In the genomic region with DNA sequence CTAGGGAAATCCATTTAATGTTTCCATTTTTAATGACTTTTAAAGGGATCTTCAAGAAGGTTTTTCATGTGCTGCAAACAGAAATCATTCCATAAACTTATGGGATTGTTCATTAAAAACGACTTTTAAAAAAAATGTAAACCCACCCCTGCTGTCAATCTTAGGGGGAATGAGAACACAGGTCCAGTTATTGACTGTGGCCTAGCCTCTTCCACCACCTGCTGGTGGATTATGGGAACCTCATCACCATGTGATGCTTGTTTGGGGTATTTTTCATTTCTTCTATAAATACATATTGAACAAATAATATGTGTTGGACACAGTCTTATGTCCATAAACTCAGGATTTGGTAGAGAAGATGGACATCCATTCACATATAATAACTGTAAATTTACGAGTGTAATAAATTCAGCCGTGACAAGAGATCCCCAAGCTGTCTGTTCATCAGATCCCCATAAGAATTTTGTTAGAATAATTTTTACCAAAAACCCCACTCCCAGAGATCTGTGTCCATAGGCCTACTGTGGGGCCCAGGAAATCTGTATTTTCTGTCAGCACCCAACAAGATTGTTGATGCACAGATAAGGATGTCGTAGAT, we compare ENCODE assay signal across 8 cellular contexts. TPM values are rescaled to one million over a fixed set of nuclear protein-coding genes. Genes with fewer than 3 reads are reported as not detected.
DNase-seq lines count a peak whose midpoint lies in the region; ATAC-seq and TF ChIP-seq lines count a peak whose summit lies in the region.

No MANE protein-coding gene starts in this region.

- H3K9ac ChIP-seq in Karpas-422 (ENCODE audit: low read length): no peak overlapping the region

- TF ChIP-seq EP300 in stomach (IDR thresholded peaks at IDR 0.05): no peak

- H3F3A ChIP-seq in DOHH2 (ENCODE audit: control insufficient read depth, insufficient read depth): no peaks in the 10 kb centered on the region

- intact Hi-C loops in lower lobe of right lung (cut with DNase I) (loop anchor here (10.0 kb wide), 1 partner anchor 291 kb away; no protein-coding TSS in a partner anchor), stomach (cut with DNase I; ENCODE audit: low total_unique reads) (loop anchor here (10.0 kb wide), 1 partner anchor 211 kb away; a partner anchor contains a TSS)

- H3K9me2 ChIP-seq in DOHH2 (replicated peaks; ENCODE audit: control insufficient read depth, low read length) (no peaks in the 10 kb centered on the region), Karpas-422 (replicated peaks; ENCODE audit: insufficient read depth, low read length) (no peaks in the 10 kb centered on the region)

- WGBS in stomach, 5 donors: 28 to 42% (median 35%) methylated on average over 4 of the region's 4 CpGs

- TF ChIP-seq CTCF in DOHH2 (IDR thresholded peaks at IDR 0.05; ENCODE audit: low read depth, low read length, poor library complexity, severe bottlenecking) (peak; percentile 77), RWPE2 (IDR thresholded peaks at IDR 0.05; ENCODE audit: poor library complexity, severe bottlenecking) (peak; percentile 95), lower lobe of right lung (IDR thresholded peaks at IDR 0.05) (peak; percentile 81), stomach (IDR thresholded peaks at IDR 0.05) (peak in 6 of 7 experiments; percentile 37 to 92 (median 86))

- H3K9me3 ChIP-seq in DOHH2 (ENCODE audit: control insufficient read depth, insufficient read depth, low read length) (no peaks in the 10 kb centered on the region), Karpas-422 (ENCODE audit: low read length) (no peaks in the 10 kb centered on the region), RWPE2 (ENCODE audit: severe bottlenecking) (no peaks in the 10 kb centered on the region), lower lobe of right lung (no peaks in the 10 kb centered on the region), stomach (no peaks in the 10 kb centered on the region)

- H2AFZ ChIP-seq in Karpas-422 (ENCODE audit: low read length): no peak overlapping the region

- DNase-seq in Karpas-422 (peak; percentile 83), RWPE2 (ENCODE audit: low spot score) (no peak), dedifferentiated amniotic fluid mesenchymal stem cell (ENCODE audit: extremely low spot score) (peak; percentile 45), lower lobe of right lung (no peak), stomach (peak; percentile 46)

- TF ChIP-seq POLR2A in stomach (IDR thresholded peaks at IDR 0.05): no peak

- H3K27me3 ChIP-seq in DOHH2 (ENCODE audit: control insufficient read depth, low read length) (0 out of 2 replicates have a peak, but pooled peaks cover 3% of the 10 kb centered on the region), Karpas-422 (ENCODE audit: low read length) (no peaks in the 10 kb centered on the region), RWPE2 (ENCODE audit: insufficient read depth, poor library complexity, severe bottlenecking) (no peaks in the 10 kb centered on the region), lower lobe of right lung (ENCODE audit: low read depth) (no peaks in the 10 kb centered on the region), stomach (no peaks in the 10 kb centered on the region)

- H4K20me1 ChIP-seq in DOHH2 (ENCODE audit: control insufficient read depth, insufficient read depth, low read depth, low read length) (no peaks in the 10 kb centered on the region), Karpas-422 (ENCODE audit: insufficient read depth, low read depth, low read length) (no peaks in the 10 kb centered on the region; the same call in 1 of the 2 replicates)

- ATAC-seq in RWPE2 (ENCODE audit: low read depth) (peak; percentile 62; the same call in 1 of the 3 replicates), lower lobe of right lung (peak; percentile 64 to 73), HG02884 (IDR thresholded peaks at IDR 0.05; ENCODE audit: unreplicated experiment) (no peak), GM21526 (IDR thresholded peaks at IDR 0.05; ENCODE audit: low FRiP score, unreplicated experiment) (no peak)

- H3K27ac ChIP-seq in DOHH2 (ENCODE audit: low read depth, low read length): no peak overlapping the region
- no peak overlapping the region for H3K27ac ChIP-seq in Karpas-422 (ENCODE audit: low read length)
- no peak overlapping the region for H3K27ac ChIP-seq in RWPE2 (ENCODE audit: poor library complexity, severe bottlenecking)
- no peak overlapping the region for H3K27ac ChIP-seq in lower lobe of right lung
- no peak overlapping the region for H3K27ac ChIP-seq in stomach

- H3K4me3 ChIP-seq in DOHH2 (ENCODE audit: low read length) (no peak overlapping the region), Karpas-422 (ENCODE audit: low read length) (no peak overlapping the region), RWPE2 (ENCODE audit: severe bottlenecking) (no peak overlapping the region), lower lobe of right lung (no peak overlapping the region), stomach (no peak overlapping the region)

- no peaks in the 10 kb centered on the region for H3K36me3 ChIP-seq in DOHH2 (ENCODE audit: control insufficient read depth, low read length)
- H3K36me3 ChIP-seq in Karpas-422 (ENCODE audit: insufficient read depth, low read length): no peaks in the 10 kb centered on the region
- H3K36me3 ChIP-seq in RWPE2 (ENCODE audit: low read depth): no peaks in the 10 kb centered on the region
- no peaks in the 10 kb centered on the region for H3K36me3 ChIP-seq in lower lobe of right lung
- no peaks in the 10 kb centered on the region for H3K36me3 ChIP-seq in stomach

- H3K79me2 ChIP-seq in DOHH2 (ENCODE audit: control insufficient read depth, low read length) (no peaks in the 10 kb centered on the region), Karpas-422 (ENCODE audit: low read length) (no peaks in the 10 kb centered on the region)

- no peak overlapping the region for H3K4me2 ChIP-seq in DOHH2 (ENCODE audit: low read length)
- H3K4me2 ChIP-seq in Karpas-422 (ENCODE audit: low read depth, low read length, poor library complexity, severe bottlenecking): no peak overlapping the region

- H3K4me1 ChIP-seq in DOHH2 (ENCODE audit: control insufficient read depth, low read length) (peaks cover 9% of the 10 kb centered on the region), Karpas-422 (ENCODE audit: low read length) (no peaks in the 10 kb centered on the region), RWPE2 (ENCODE audit: insufficient read depth, poor library complexity, severe bottlenecking) (no peaks in the 10 kb centered on the region), lower lobe of right lung (peaks cover 14% of the 10 kb centered on the region), stomach (peaks cover 7 to 26% (median 15%) of the 10 kb centered on the region in 4 donors)

RNA-seq across cellular contexts. Expression of a gene that starts 42.0 kb away (rescaled TPM):
- total RNA-seq in Karpas-422 (2014; rRNA removed; shearing (Covaris generic); ENCODE audit: low replicate concordance): not detected in 2 replicates
- total RNA-seq in lower lobe of right lung (62.1 TPM), stomach (10 to 100 TPM in 4 of 5 donors, 1 to 10 TPM in 1; 7.2 to 92.7 (median 54.3) TPM)
- 10 to 100 TPM; 16.0 to 28.0 (median 17.4) TPM for polyA plus RNA-seq in stomach

Comparison
In these comparisons a context has a peak if more than half of its experiments do, and no peak if none do; other contexts are left out.
1. DNase-seq: peak in Karpas-422 (single experiment), dedifferentiated amniotic fluid mesenchymal stem cell (single experiment) and stomach (single experiment); none in RWPE2 (single experiment) and lower lobe of right lung (single experiment).
2. ATAC-seq: peak in RWPE2 (single experiment) and lower lobe of right lung (2 of 2); none in HG02884 (single experiment) and GM21526 (single experiment).
3. Peak in every context shown above with its lines, with median percentiles within 50 percentile points of each other: CTCF ChIP-seq.